Comparison of ENCODE assay signal across 2 cellular contexts in the genomic region with DNA sequence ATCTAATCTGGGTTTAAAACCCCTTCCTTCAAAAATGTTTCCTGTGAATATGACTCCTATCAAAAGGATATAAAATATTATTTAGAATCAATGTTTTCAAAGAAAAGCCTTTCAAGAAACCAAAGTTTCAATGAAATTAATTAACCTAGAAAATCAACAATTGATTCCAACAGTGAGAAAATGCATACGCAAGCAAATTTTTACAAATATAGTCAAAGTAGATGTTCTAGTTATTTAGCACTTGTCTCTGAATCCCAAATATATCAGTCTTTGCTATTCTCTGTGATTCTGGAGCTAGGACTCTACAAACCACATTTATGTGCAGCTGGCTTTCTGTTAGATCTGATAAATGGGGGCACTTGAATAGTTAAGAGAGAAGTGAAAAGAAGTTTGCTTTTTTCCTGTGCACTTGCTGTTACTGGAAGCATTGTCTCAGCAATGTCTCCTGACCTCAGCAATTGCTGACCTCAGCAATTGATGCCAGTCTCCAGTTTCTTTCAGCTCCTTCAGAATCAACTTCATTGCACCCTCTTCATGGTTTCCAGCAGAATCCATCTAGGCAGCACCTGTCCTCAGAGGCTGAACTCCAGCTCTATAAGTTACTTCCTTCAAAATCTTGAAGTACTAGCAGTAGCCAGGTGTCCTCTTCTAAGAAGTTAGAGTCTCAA.
TF ChIP-seq lines count a peak whose summit lies in the region.

No MANE protein-coding gene starts in this region.

TF ChIP-seq in HepG2, 621 proteins besides CTCF, POLR2A, EP300 and RAD21:
- TF ChIP-seq ZNF562 (CRISPR knock-in tag; IDR thresholded peaks at IDR 0.05; ENCODE audit: borderline replicate concordance): no peak
- peak; percentile 85 for TF ChIP-seq MAFF (IDR thresholded peaks at IDR 0.05; ENCODE audit: low read depth, low read length)
- peak; percentile 81 to 90 for TF ChIP-seq MAFK (conservative IDR thresholded peaks at IDR 0.05 in 1 of 2, IDR thresholded peaks at IDR 0.05 in 1 of 2; ENCODE audit: low read length in 2 of 2)
- no peak for TF ChIP-seq POGZ (CRISPR knock-in tag; IDR thresholded peaks at IDR 0.05)

TF ChIP-seq in H1, 55 proteins besides CTCF, POLR2A, EP300 and RAD21:
- TF ChIP-seq MAFK (IDR thresholded peaks at IDR 0.05; ENCODE audit: low read depth, low read length): peak; percentile 57; the same call in 1 of the 2 replicates
- TF ChIP-seq JUND (IDR thresholded peaks at IDR 0.05; ENCODE audit: low read length): no peak
